ENCODE assay signal across 1 cellular context in the genomic region with DNA sequence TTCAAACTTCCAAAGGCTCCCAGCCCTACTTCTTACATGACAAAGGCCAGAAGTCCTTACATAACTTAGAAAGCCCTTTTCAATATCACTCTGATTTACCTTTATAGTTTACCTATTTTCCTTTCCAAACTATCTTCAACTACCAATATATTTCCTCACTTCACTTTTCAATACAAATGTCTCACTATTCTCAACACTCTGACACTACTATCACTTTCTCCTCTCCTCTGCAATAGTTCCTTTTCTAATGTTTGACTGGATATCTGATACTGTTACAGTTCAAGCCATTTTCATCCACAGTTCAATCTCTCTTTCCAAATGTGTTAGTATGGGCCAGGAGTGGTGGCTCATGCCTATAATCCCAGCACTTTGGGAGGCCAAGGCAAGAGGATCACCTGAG.
TF ChIP-seq lines count a peak whose summit lies in the region.

No MANE protein-coding gene starts in this region.

TF ChIP-seq in K562, 482 proteins besides CTCF, POLR2A, EP300 and RAD21:
- TF ChIP-seq RBFOX2 (IDR thresholded peaks at IDR 0.05; ENCODE audit: low read depth, low read length) (0 out of 2 replicates have a peak, but pooled peaks have one; percentile 33), ZBTB49 (CRISPR knock-in tag; IDR thresholded peaks at IDR 0.05; ENCODE audit: borderline replicate concordance) (no peak)
